22 cellular contexts compared by ENCODE assay signal in the genomic region with DNA sequence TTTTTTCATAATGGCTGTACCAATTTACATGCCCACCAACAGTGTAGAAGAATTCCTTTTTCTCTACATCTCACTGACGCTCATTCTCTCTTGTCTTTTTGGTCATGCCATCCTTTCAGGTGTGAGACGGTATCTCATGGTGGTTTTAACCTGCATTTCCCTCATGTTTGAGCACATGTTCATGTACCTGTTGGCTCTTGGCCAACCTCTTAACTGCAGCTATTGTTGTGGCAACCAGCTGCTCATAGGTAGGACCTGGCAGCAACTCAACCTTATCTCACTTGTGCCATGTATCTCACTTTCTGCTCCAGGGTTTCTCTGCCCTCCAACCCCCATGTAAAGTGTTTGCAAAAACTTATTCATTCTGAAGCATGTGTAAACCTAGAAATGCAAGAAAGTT.
DNase-seq lines count a peak whose midpoint lies in the region; FAIRE-seq and TF ChIP-seq lines count a peak whose summit lies in the region.
"Had no signal": no experiment of that assay in that cellular context is flagged by ENCODE, and none has a peak within 500 bp of the region (broad histone marks: within the 10 kb centered on the region; RNA-seq: fewer than 3 reads in every experiment).

No MANE protein-coding gene starts in this region.

- intact Hi-C loops in thyroid gland (cut with DNase I), result no loop called here

- TF ChIP-seq CTCF in thyroid gland (IDR thresholded peaks at IDR 0.05) (no peak), RWPE1 (conservative IDR thresholded peaks at IDR 0.05; ENCODE audit: low read depth) (no peak), coronary artery (IDR thresholded peaks at IDR 0.05) (no peak)

- WGBS in thyroid gland, 2 donors, result 65 to 73% methylated on average over 2 of the region's 2 CpGs

- no peak overlapping the region for H3K27ac ChIP-seq in thyroid gland
- no peak overlapping the region for H3K27ac ChIP-seq in RWPE1
- H3K27ac ChIP-seq in coronary artery, result no peak overlapping the region
- H3K27ac ChIP-seq: left lung, ovary, transverse colon had no signal

- no peaks in the 10 kb centered on the region for H3K9me3 ChIP-seq in thyroid gland
- H3K9me3 ChIP-seq: Caco-2, HAP-1, left lung, ovary, transverse colon had no signal

- H3K4me3 ChIP-seq in thyroid gland (replicated peaks in 1 of 3) (no peak overlapping the region), coronary artery (no peak overlapping the region)
- H3K4me3 ChIP-seq: HAP-1, left lung, ovary, transverse colon had no signal

- CTCF ChIA-PET in RWPE1 (lab: Yijun Ruan, JAX), result no interaction called here

- H3K4me1 ChIP-seq in thyroid gland, result no peaks in the 10 kb centered on the region
- H3K4me1 ChIP-seq: Caco-2, HAP-1, left lung, transverse colon had no signal

- DNase-seq in NCI-H1436 (lab: John Stamatoyannopoulos, UW) (peak; percentile 17), NCI-H1436 treated with DMSO at 0.1 percent for 48 hours (lab: John Stamatoyannopoulos, UW) (no peak), NCI-H2107 (lab: John Stamatoyannopoulos, UW) (peak; percentile 49), NCI-H748 treated with DMSO at 0.1 percent for 48 hours (lab: John Stamatoyannopoulos, UW) (peak; percentile 81), thyroid gland (peak; percentile 53 to 56), RWPE1 (ENCODE audit: low spot score) (no peak), GM12891 (ENCODE audit: insufficient read length, low spot score) (no peak), coronary artery (ENCODE audit: low spot score) (no peak)
- DNase-seq: activated CD4-positive, alpha-beta T cell treated with anti-CD3 and anti-CD28 coated beads, Interleukin-2, amount 50 U/mL, for 48 hours; activated naive CD8-positive, alpha-beta T cell treated with anti-CD3 and anti-CD28 coated beads, Interleukin-2, amount 10 ng/mL, durations not matched to agents 7 days and 5 days; Caco-2; erythroblast; foreskin fibroblast; KBM-7; left lung; MV-4-11; NCI-H524; ovary; T-helper 9 cell; transverse colon had no signal

- TF ChIP-seq POLR2A in thyroid gland (IDR thresholded peaks at IDR 0.05), result no peak
- no peak for TF ChIP-seq POLR2A in GM12891 (IDR thresholded peaks at IDR 0.05; ENCODE audit: low read depth, low read length)

- no peaks in the 10 kb centered on the region for H3K27me3 ChIP-seq in thyroid gland
- H3K27me3 ChIP-seq: left lung, ovary, transverse colon had no signal

- no peak for FAIRE-seq in GM12891 (lab: Jason Lieb, UNC)
- FAIRE-seq: A204.1 had no signal

- H3K36me3 ChIP-seq in thyroid gland, result no peaks in the 10 kb centered on the region
- H3K36me3 ChIP-seq: HAP-1, left lung, ovary, transverse colon had no signal

- POLR2A ChIA-PET in RWPE1 (lab: Yijun Ruan, JAX; ENCODE audit: low non-redundant PET), result no interaction called here

TF ChIP-seq in GM12891, 5 proteins besides CTCF, POLR2A, EP300 and RAD21:
- TF ChIP-seq PAX5 (IDR thresholded peaks at IDR 0.05; ENCODE audit: insufficient read depth, low read length, severe bottlenecking), result no peak
- no peak for TF ChIP-seq SPI1 (IDR thresholded peaks at IDR 0.05; ENCODE audit: low read depth, low read length)
- no peak for TF ChIP-seq POLR2AphosphoS5 (IDR thresholded peaks at IDR 0.05; ENCODE audit: low read depth, low read length)
- TF ChIP-seq POU2F2 (IDR thresholded peaks at IDR 0.05; ENCODE audit: low read depth, low read length), result no peak
- TF ChIP-seq TAF1 (IDR thresholded peaks at IDR 0.05; ENCODE audit: low read depth, low read length), result no peak

Comparison
In these comparisons a context has a peak if more than half of its experiments do, and no peak if none do; other contexts are left out.
1. DNase-seq: peak in NCI-H1436 (single experiment), NCI-H2107 (single experiment), NCI-H748 treated with DMSO at 0.1 percent for 48 hours (single experiment) and thyroid gland (2 of 2); none in NCI-H1436 treated with DMSO at 0.1 percent for 48 hours (single experiment), RWPE1 (single experiment), GM12891 (single experiment) and coronary artery (single experiment).